Comparison of ENCODE assay signal across 8 cellular contexts in genomic region chr19:7533281-7533819, GRCh38. TPM values are rescaled to one million over a fixed set of nuclear protein-coding genes. Genes with fewer than 3 reads are reported as not detected.
A peak's percentile ranks its signal among the peaks of the same experiment; 100 is the strongest.
DNase-seq lines count a peak whose midpoint lies in the region; ATAC-seq, FAIRE-seq and TF ChIP-seq lines count a peak whose summit lies in the region.

No MANE protein-coding gene starts in this region.

- peak overlapping the region; percentile 95 for H3K4me3 Mint-ChIP-seq in activated naive CD4-positive, alpha-beta T cell treated with anti-CD3 and anti-CD28 coated beads, Interleukin-2, amount 50 U/mL, for 24 hours

- dilution Hi-C loops in mammary epithelial cell (cut with HindIII; ENCODE audit: low sequenced_read_pairs) = no loop called here

- H3K27me3 Mint-ChIP-seq in activated naive CD4-positive, alpha-beta T cell treated with anti-CD3 and anti-CD28 coated beads, Interleukin-2, amount 50 U/mL, for 24 hours = no peaks in the 10 kb centered on the region

- no peak for TF ChIP-seq CTCF in mammary epithelial cell (conservative IDR thresholded peaks at IDR 0.05 in 1 of 2, IDR thresholded peaks at IDR 0.05 in 1 of 2; ENCODE audit: extremely low read depth in 1 of 2, insufficient read depth in 1 of 2, low read depth in 1 of 2, low read length in 2 of 2)
- no peak for TF ChIP-seq CTCF in kidney (IDR thresholded peaks at IDR 0.05; ENCODE audit: borderline replicate concordance, extremely low read depth, insufficient read depth)
- TF ChIP-seq CTCF in smooth muscle cell (IDR thresholded peaks at IDR 0.05; ENCODE audit: borderline replicate concordance, insufficient read depth, poor library complexity, severe bottlenecking) = no peak

- no peaks in the 10 kb centered on the region for H3K9me3 Mint-ChIP-seq in activated naive CD4-positive, alpha-beta T cell treated with anti-CD3 and anti-CD28 coated beads, Interleukin-2, amount 50 U/mL, for 24 hours

- peak overlapping the region; percentile 18 for H3K27ac ChIP-seq in mammary epithelial cell (ENCODE audit: insufficient read depth, low read depth, low read length)
- peak overlapping the region; percentile 44 to 93 for H3K27ac ChIP-seq in kidney (ENCODE audit: low read depth in 2 of 2, low read length in 2 of 2)
- peak overlapping the region; percentile 72 for H3K27ac ChIP-seq in smooth muscle cell (ENCODE audit: low read depth)

- FAIRE-seq in kidney (lab: Jason Lieb, UNC) = no peak

- 32% methylated on average over 12 of the region's 27 CpGs for WGBS in mammary epithelial cell (ENCODE audit: low coverage, missing lambda C conversion rate)
- 56% methylated on average over 27 of the region's 27 CpGs for WGBS in smooth muscle cell (ENCODE audit: low lambda C conversion rate)

- peak overlapping the region; percentile 44 to 99 (median 60) for H3K4me3 ChIP-seq in mammary epithelial cell (replicated peaks in 1 of 3; ENCODE audit: insufficient read depth in 1 of 3, low read depth in 2 of 3, low read length in 3 of 3)
- H3K4me3 ChIP-seq in kidney (ENCODE audit: low read length in 2 of 2) = peak overlapping the region; percentile 49 to 93
- peak overlapping the region; percentile 64 for H3K4me3 ChIP-seq in smooth muscle cell

- H3K36me3 ChIP-seq in mammary epithelial cell (ENCODE audit: insufficient read depth, low read length) (peaks cover under 1% of the 10 kb centered on the region), kidney (ENCODE audit: control insufficient read depth in 1 of 2, insufficient read depth in 2 of 2, low read length in 2 of 2) (peaks cover 0 to 5% of the 10 kb centered on the region in 2 donors), smooth muscle cell (ENCODE audit: low read depth) (no peaks in the 10 kb centered on the region)

- H3K27ac Mint-ChIP-seq in activated naive CD4-positive, alpha-beta T cell treated with anti-CD3 and anti-CD28 coated beads, Interleukin-2, amount 50 U/mL, for 24 hours = peak overlapping the region; percentile 68

- H4K20me1 ChIP-seq in mammary epithelial cell (ENCODE audit: insufficient read depth, low read length) (no peaks in the 10 kb centered on the region), smooth muscle cell (ENCODE audit: low read depth) (no peaks in the 10 kb centered on the region)

- no TSS peak for BruUV-seq in mammary epithelial cell (replicated peaks; lab: Mats Ljungman, UMichigan)

- H3K9ac ChIP-seq in mammary epithelial cell (ENCODE audit: insufficient read depth, low read length) (peak overlapping the region; percentile 49), kidney (ENCODE audit: low read length in 2 of 2) (peak overlapping the region in 1 of 2 donors; percentile 71), smooth muscle cell (ENCODE audit: low read depth) (peak overlapping the region; percentile 74)

- no peak for ATAC-seq in GM21619 (IDR thresholded peaks at IDR 0.05; ENCODE audit: unreplicated experiment)
- ATAC-seq in HG03439 (IDR thresholded peaks at IDR 0.05; ENCODE audit: unreplicated experiment) = no peak

- intact Hi-C loops in mammary epithelial cell (cut with micrococcal nuclease) = no loop called here
- intact Hi-C loops in kidney (cut with DNase I) = no loop called here

- no peak for DNase-seq in activated naive CD4-positive, alpha-beta T cell (lab: John Stamatoyannopoulos, UW)
- DNase-seq in mammary epithelial cell (no peak), kidney (peak; percentile 91), smooth muscle cell (lab: John Stamatoyannopoulos, UW; ENCODE audit: unreplicated experiment) (no peak), germinal center (ENCODE audit: low spot score) (no peak)

- CTCF ChIA-PET in mammary epithelial cell (lab: Charles Lee; ENCODE audit: low non-redundant PET) = no interaction called here

- peaks cover 11% of the 10 kb centered on the region for H3K4me1 Mint-ChIP-seq in activated naive CD4-positive, alpha-beta T cell treated with anti-CD3 and anti-CD28 coated beads, Interleukin-2, amount 50 U/mL, for 24 hours

- no peaks in the 10 kb centered on the region for H3F3A ChIP-seq in smooth muscle cell (ENCODE audit: low read depth)

- in situ Hi-C loops in mammary epithelial cell (cut with MboI; ENCODE audit: low sequenced_read_pairs in 2 of 2) = loop anchor here in 1 of 2 donors (25.0 kb wide), 1 partner anchor 146 kb away; no protein-coding TSS in a partner anchor

- H3K27me3 ChIP-seq in mammary epithelial cell (ENCODE audit: insufficient read depth, low read length) (no peaks in the 10 kb centered on the region), smooth muscle cell (ENCODE audit: low read depth) (no peaks in the 10 kb centered on the region)

- H2AFZ ChIP-seq in mammary epithelial cell (ENCODE audit: low read depth, low read length) (peak overlapping the region; percentile 93), smooth muscle cell (ENCODE audit: low read depth) (peak overlapping the region; percentile 84)

- H3K36me3 Mint-ChIP-seq in activated naive CD4-positive, alpha-beta T cell treated with anti-CD3 and anti-CD28 coated beads, Interleukin-2, amount 50 U/mL, for 24 hours = no peaks in the 10 kb centered on the region

- H3K79me2 ChIP-seq in mammary epithelial cell (ENCODE audit: insufficient read depth, low read length) = peaks cover 15% of the 10 kb centered on the region
- no peaks in the 10 kb centered on the region for H3K79me2 ChIP-seq in smooth muscle cell (ENCODE audit: low read depth)

- H3K4me2 ChIP-seq in mammary epithelial cell (ENCODE audit: insufficient read depth, low read depth, low read length) (peak overlapping the region; percentile 98), smooth muscle cell (peak overlapping the region; percentile 86)

- H3K4me1 ChIP-seq in mammary epithelial cell (ENCODE audit: insufficient read depth, low read length) (peaks cover 8% of the 10 kb centered on the region), kidney (ENCODE audit: control insufficient read depth in 1 of 2, insufficient read depth in 1 of 2, low read depth in 1 of 2, low read length in 2 of 2) (peaks cover 0 to 8% of the 10 kb centered on the region in 2 donors), smooth muscle cell (ENCODE audit: low read depth) (no peaks in the 10 kb centered on the region)

- H3K9me3 ChIP-seq in mammary epithelial cell (replicated peaks; ENCODE audit: insufficient read depth, low read length) (no peaks in the 10 kb centered on the region), kidney (ENCODE audit: control insufficient read depth in 1 of 2, low read length in 2 of 2) (no peaks in the 10 kb centered on the region), smooth muscle cell (replicated peaks; ENCODE audit: low read depth) (no peaks in the 10 kb centered on the region)

RNA-seq across cellular contexts. Expression of gene PNPLA6, which starts 2.2 kb away (rescaled TPM):
- 100 to 1,000 TPM; 100 to 118 TPM for total RNA-seq in mammary epithelial cell
- polyA plus RNA-seq in mammary epithelial cell = 48.1 TPM
- polyA minus RNA-seq in mammary epithelial cell = 150 TPM
- 101 TPM for total RNA-seq in kidney
- 80.9 TPM for polyA plus RNA-seq in kidney (ENCODE audit: insufficient read depth, low read depth, low replicate concordance)
- 40.7 and 55.6 TPM in 2 replicates for total RNA-seq in smooth muscle cell
- 22.3 and 40.0 TPM in 2 replicates for polyA plus RNA-seq in smooth muscle cell

RNA-seq across cellular contexts. Expression of gene MCOLN1, which starts 10.9 kb away (rescaled TPM):
- 10 to 100 TPM; 10.2 to 15.7 TPM for total RNA-seq in mammary epithelial cell
- polyA plus RNA-seq in mammary epithelial cell = 19.6 TPM
- polyA minus RNA-seq in mammary epithelial cell = 22.2 TPM
- 24.0 TPM for total RNA-seq in kidney
- polyA plus RNA-seq in kidney (ENCODE audit: insufficient read depth, low read depth, low replicate concordance) = 25.7 TPM
- total RNA-seq in smooth muscle cell = 5.5 and 9.8 TPM in 2 replicates
- 19.2 and 35.2 TPM in 2 replicates for polyA plus RNA-seq in smooth muscle cell

RNA-seq across cellular contexts. Expression of gene ZNF358, which starts 17.4 kb away (rescaled TPM):
- 10 to 100 TPM; 21.7 to 22.0 TPM for total RNA-seq in mammary epithelial cell
- polyA plus RNA-seq in mammary epithelial cell = 16.6 TPM
- 55.9 TPM for polyA minus RNA-seq in mammary epithelial cell
- 39.1 TPM for total RNA-seq in kidney
- 79.1 TPM for polyA plus RNA-seq in kidney (ENCODE audit: insufficient read depth, low read depth, low replicate concordance)
- total RNA-seq in smooth muscle cell = 47.9 and 67.2 TPM in 2 replicates
- polyA plus RNA-seq in smooth muscle cell = 34.4 and 40.8 TPM in 2 replicates

RNA-seq across cellular contexts. Expression of gene PEX11G, which starts 44.5 kb away (rescaled TPM):
- total RNA-seq in mammary epithelial cell (1 to 10 TPM; 5.7 to 6.8 TPM), kidney (7.8 TPM), smooth muscle cell (3.8 TPM in 1 of 2 replicates, not detected in the other)
- polyA plus RNA-seq in mammary epithelial cell (2.1 TPM), kidney (ENCODE audit: insufficient read depth, low read depth, low replicate concordance) (20.8 TPM), smooth muscle cell (4.3 and 6.4 TPM in 2 replicates)
- polyA minus RNA-seq in mammary epithelial cell = not detected

Comparison
In these comparisons a context has a peak if more than half of its experiments do, and no peak if none do; other contexts are left out.
1. H3K27ac ChIP-seq: peak in every context shown above with its lines; median percentile 72 in smooth muscle cell; 68 in kidney; 18 in mammary epithelial cell.